8 cellular contexts compared by ENCODE assay signal in the genomic region with DNA sequence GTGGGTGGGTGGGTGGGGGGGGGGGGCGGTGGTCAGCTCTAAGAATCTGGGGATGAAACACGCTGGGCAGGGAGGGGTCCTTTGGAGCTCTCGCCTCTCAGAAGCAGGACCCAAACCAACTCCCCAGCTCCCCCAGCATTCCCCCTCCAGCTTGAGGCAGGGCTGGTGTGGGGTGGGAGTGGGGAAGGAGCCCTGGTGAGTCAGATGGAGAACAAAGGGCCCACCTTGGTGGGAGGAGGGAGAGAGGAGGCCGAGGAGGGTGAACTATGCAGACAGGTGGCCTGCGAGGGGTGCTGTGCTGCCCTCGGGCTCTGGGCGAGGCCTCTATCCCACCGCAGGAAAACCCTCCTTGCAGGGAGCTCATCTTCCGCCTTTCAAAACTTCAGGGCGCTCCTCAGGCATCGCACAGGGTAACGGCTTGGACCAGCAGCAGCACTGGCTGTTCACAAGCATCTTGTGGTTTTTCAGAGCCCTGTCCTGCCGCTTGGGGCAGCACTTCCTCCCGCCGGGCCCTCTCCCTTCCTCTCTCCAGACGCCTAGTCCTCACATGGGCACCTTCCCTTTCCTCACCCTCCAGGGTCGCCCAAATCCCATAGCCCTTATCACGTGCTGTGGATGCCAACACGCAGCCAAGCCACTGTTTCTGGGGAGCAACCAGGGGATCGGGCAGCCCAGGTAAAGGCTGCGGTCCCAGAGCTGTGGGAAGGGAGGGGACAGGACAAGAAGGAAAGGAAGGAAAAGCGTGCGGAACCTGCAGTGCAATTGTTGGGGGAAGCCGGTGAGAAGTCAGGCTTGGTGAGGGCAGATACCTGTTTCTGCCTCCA. TPM values are rescaled to one million over a fixed set of nuclear protein-coding genes. Genes with fewer than 3 reads are reported as not detected.
DNase-seq lines count a peak whose midpoint lies in the region; ATAC-seq and TF ChIP-seq lines count a peak whose summit lies in the region.

No MANE protein-coding gene starts in this region.

- H3K27ac Mint-ChIP-seq in activated CD4-positive, alpha-beta memory T cell treated with anti-CD3 and anti-CD28 coated beads, Interleukin-2, amount 10 ng/mL, durations not matched to agents 7 days and 5 days, result no peak overlapping the region
- no peak overlapping the region for H3K27ac Mint-ChIP-seq in endodermal cell

- H3K4me3 ChIP-seq in endodermal cell (ENCODE audit: low read length), result no peak overlapping the region

- H3K36me3 Mint-ChIP-seq in activated CD4-positive, alpha-beta memory T cell treated with anti-CD3 and anti-CD28 coated beads, Interleukin-2, amount 10 ng/mL, durations not matched to agents 7 days and 5 days (ENCODE audit: low read depth), result no peaks in the 10 kb centered on the region
- H3K36me3 Mint-ChIP-seq in endodermal cell (ENCODE audit: low read depth), result no peaks in the 10 kb centered on the region

- H3K4me1 Mint-ChIP-seq in activated CD4-positive, alpha-beta memory T cell treated with anti-CD3 and anti-CD28 coated beads, Interleukin-2, amount 10 ng/mL, durations not matched to agents 7 days and 5 days, result peaks cover 19% of the 10 kb centered on the region
- peaks cover 5% of the 10 kb centered on the region for H3K4me1 Mint-ChIP-seq in endodermal cell

- peak overlapping the region; percentile 81 for H3K4me3 Mint-ChIP-seq in activated CD4-positive, alpha-beta memory T cell treated with anti-CD3 and anti-CD28 coated beads, Interleukin-2, amount 10 ng/mL, durations not matched to agents 7 days and 5 days
- H3K4me3 Mint-ChIP-seq in endodermal cell, result peak overlapping the region; percentile 73

- H3K9ac ChIP-seq in endodermal cell (ENCODE audit: extremely low read depth, low read length, poor library complexity, severe bottlenecking), result no peak overlapping the region

- ATAC-seq in GM18870 (IDR thresholded peaks at IDR 0.05; ENCODE audit: unreplicated experiment) (peak; percentile 75), HG03280 (IDR thresholded peaks at IDR 0.05; ENCODE audit: unreplicated experiment) (peak; percentile 50)

- H3K9me3 Mint-ChIP-seq in activated CD4-positive, alpha-beta memory T cell treated with anti-CD3 and anti-CD28 coated beads, Interleukin-2, amount 10 ng/mL, durations not matched to agents 7 days and 5 days, result no peaks in the 10 kb centered on the region
- H3K9me3 Mint-ChIP-seq in endodermal cell, result no peaks in the 10 kb centered on the region

- no peak overlapping the region for H3K27ac ChIP-seq in endodermal cell (ENCODE audit: low read depth, low read length)

- H3K36me3 ChIP-seq in endodermal cell (ENCODE audit: control insufficient read depth, insufficient read depth, low read length), result no peaks in the 10 kb centered on the region

- no peaks in the 10 kb centered on the region for H3K4me1 ChIP-seq in endodermal cell (ENCODE audit: control insufficient read depth, insufficient read depth, low read length)

- POLR2A ChIA-PET in activated CD4-positive, alpha-beta memory T cell treated with anti-CD3 and anti-CD28 coated beads, Interleukin-2, amount 10 ng/mL, durations not matched to agents 7 days and 5 days (lab: Charles Lee), result interaction anchor here (1.0 to 2.4 kb wide), 5 partner anchors 33 to 461 kb away, joined by 3 to 11 read pairs (median 5); a partner anchor contains a TSS

- 21 to 35% methylated on average over 10 to 21 of the region's 24 CpGs for WGBS in endodermal cell (ENCODE audit: insufficient coverage in 1 of 2, insufficient read length in 1 of 2), 2 experiments

- peaks cover 18% of the 10 kb centered on the region for H3K27me3 Mint-ChIP-seq in activated CD4-positive, alpha-beta memory T cell treated with anti-CD3 and anti-CD28 coated beads, Interleukin-2, amount 10 ng/mL, durations not matched to agents 7 days and 5 days
- peaks cover 64% of the 10 kb centered on the region for H3K27me3 Mint-ChIP-seq in endodermal cell (ENCODE audit: insufficient read depth)

- no peaks in the 10 kb centered on the region for H3K9me3 ChIP-seq in endodermal cell (ENCODE audit: control insufficient read depth, low read length)

- DNase-seq in AG09319 (ENCODE audit: extremely low read depth, low read depth), result peak; percentile 8
- peak; percentile 64 for DNase-seq in NCI-H526 treated with DMSO at 0.1 percent for 48 hours (lab: John Stamatoyannopoulos, UW)
- peak; percentile 67 for DNase-seq in activated CD4-positive, alpha-beta memory T cell treated with anti-CD3 and anti-CD28 coated beads, Interleukin-2, amount 10 ng/mL, durations not matched to agents 7 days and 5 days
- peak; percentile 94 for DNase-seq in endodermal cell
- DNase-seq in mesenteric fat pad (ENCODE audit: low spot score), result peak; percentile 92
- DNase-seq in stimulated activated CD8-positive, alpha-beta memory T cell treated with anti-CD3 and anti-CD28 coated beads, Interleukin-4, amount 100 ng/mL, for 48 hours, result peak; percentile 73

- H3K27me3 ChIP-seq in endodermal cell (ENCODE audit: control insufficient read depth, insufficient read depth, low read length, poor library complexity, severe bottlenecking), result peaks cover 48% of the 10 kb centered on the region

- CTCF ChIA-PET in activated CD4-positive, alpha-beta memory T cell treated with anti-CD3 and anti-CD28 coated beads, Interleukin-2, amount 10 ng/mL, durations not matched to agents 7 days and 5 days (lab: Charles Lee), result interaction anchor here (0.8 to 2.0 kb wide), 11 partner anchors 8 to 59 kb away, joined by 3 to 7 read pairs (median 3); a partner anchor contains a TSS

- TF ChIP-seq CTCF in AG09319 (IDR thresholded peaks at IDR 0.05; ENCODE audit: low read depth, low read length) (peak; percentile 68), endodermal cell (conservative IDR thresholded peaks at IDR 0.05) (peak; percentile 85)

RNA-seq across cellular contexts. Expression of a gene that starts 34.0 kb away (rescaled TPM):
- total RNA-seq in activated CD4-positive, alpha-beta memory T cell treated with anti-CD3 and anti-CD28 coated beads, Interleukin-2, amount 10 ng/mL, durations not matched to agents 7 days and 5 days, result 10 to 100 TPM; 39.8 to 40.0 TPM
- total RNA-seq in endodermal cell, result 10 to 100 TPM; 18.5 to 25.5 TPM
- polyA plus RNA-seq in endodermal cell (2013, experiment 1 of 2), result 16.3 TPM
- polyA plus RNA-seq in endodermal cell (2013, experiment 2 of 2), result 14.6 TPM
- total RNA-seq in mesenteric fat pad, result 42.8 TPM

RNA-seq across cellular contexts. Expression of a gene that starts 58.7 kb away (rescaled TPM):
- total RNA-seq in activated CD4-positive, alpha-beta memory T cell treated with anti-CD3 and anti-CD28 coated beads, Interleukin-2, amount 10 ng/mL, durations not matched to agents 7 days and 5 days, result 10 to 100 TPM; 26.6 to 27.3 TPM
- 10 to 100 TPM; 17.3 to 17.5 TPM for total RNA-seq in endodermal cell
- 11.6 TPM for polyA plus RNA-seq in endodermal cell (2013, experiment 1 of 2)
- polyA plus RNA-seq in endodermal cell (2013, experiment 2 of 2), result 10.6 TPM
- 21.4 TPM for total RNA-seq in mesenteric fat pad

Comparison
In these comparisons a context has a peak if more than half of its experiments do, and no peak if none do; other contexts are left out.
1. DNase-seq: peak in every context shown above with its lines; median percentile 94 in endodermal cell; 92 in mesenteric fat pad; 73 in stimulated activated CD8-positive, alpha-beta memory T cell treated with anti-CD3 and anti-CD28 coated beads, Interleukin-4, amount 100 ng/mL, for 48 hours; 67 in activated CD4-positive, alpha-beta memory T cell treated with anti-CD3 and anti-CD28 coated beads, Interleukin-2, amount 10 ng/mL, durations not matched to agents 7 days and 5 days; 64 in NCI-H526 treated with DMSO at 0.1 percent for 48 hours; 8 in AG09319.